Comparison of ENCODE assay signal across 12 cellular contexts in genomic region chr20:44031001-44031574, GRCh38.
"Had no signal": no experiment of that assay in that cellular context is flagged by ENCODE, and none has a peak within 500 bp of the region (broad histone marks: within the 10 kb centered on the region; RNA-seq: fewer than 3 reads in every experiment).

No MANE protein-coding gene starts in this region.

- H3K36me3 Mint-ChIP-seq: memory B cell had no signal

- H3K4me3 Mint-ChIP-seq: activated CD4-positive, alpha-beta T cell treated with anti-CD3 and anti-CD28 coated beads for 36 hours; activated CD8-positive, alpha-beta T cell treated with anti-CD3 and anti-CD28 coated beads, Interleukin-2, amount 10 ng/mL, durations not matched to agents 7 days and 5 days; activated naive CD4-positive, alpha-beta T cell treated with anti-CD3 and anti-CD28 coated beads for 36 hours; memory B cell; stimulated activated effector memory CD8-positive, alpha-beta T cell treated with anti-CD3 and anti-CD28 coated beads, Interleukin-12 subunit alpha, Interleukin-12 subunit beta, amount 100 ng/mL, for 72 hours; T-helper 1 cell treated with Interleukin-12 subunit alpha and Interleukin-12 subunit beta and Interleukin-4 antibody, amounts not matched to agents 30 μg/mL and 1 μg/mL, for 36 hours had no signal

- H3K27ac Mint-ChIP-seq: activated CD4-positive, alpha-beta T cell treated with anti-CD3 and anti-CD28 coated beads for 36 hours; activated naive CD4-positive, alpha-beta T cell treated with anti-CD3 and anti-CD28 coated beads for 36 hours; memory B cell; stimulated activated effector memory CD8-positive, alpha-beta T cell treated with anti-CD3 and anti-CD28 coated beads, Interleukin-12 subunit alpha, Interleukin-12 subunit beta, amount 100 ng/mL, for 72 hours; T-helper 1 cell treated with Interleukin-12 subunit alpha and Interleukin-12 subunit beta and Interleukin-4 antibody, amounts not matched to agents 30 μg/mL and 1 μg/mL, for 36 hours had no signal

- H3K4me3 ChIP-seq: cardiac muscle cell, left lung, ovary had no signal

- H3K4me1 ChIP-seq: left lung had no signal

- H3K27me3 Mint-ChIP-seq: activated CD4-positive, alpha-beta T cell treated with anti-CD3 and anti-CD28 coated beads for 36 hours had no signal

- H3K9me3 Mint-ChIP-seq: activated naive CD4-positive, alpha-beta T cell treated with anti-CD3 and anti-CD28 coated beads for 36 hours; memory B cell; stimulated activated effector memory CD8-positive, alpha-beta T cell treated with anti-CD3 and anti-CD28 coated beads, Interleukin-12 subunit alpha, Interleukin-12 subunit beta, amount 100 ng/mL, for 72 hours; T-helper 1 cell treated with Interleukin-12 subunit alpha and Interleukin-12 subunit beta and Interleukin-4 antibody, amounts not matched to agents 30 μg/mL and 1 μg/mL, for 36 hours had no signal

- H3K9me3 ChIP-seq: left lung, ovary had no signal

- ATAC-seq: activated CD4-positive, alpha-beta T cell treated with anti-CD3 and anti-CD28 coated beads for 36 hours; activated CD8-positive, alpha-beta T cell treated with anti-CD3 and anti-CD28 coated beads, Interleukin-2, amount 10 ng/mL, durations not matched to agents 7 days and 5 days; esophagus mucosa; left lung; stimulated activated effector memory CD8-positive, alpha-beta T cell treated with anti-CD3 and anti-CD28 coated beads, Interleukin-12 subunit alpha, Interleukin-12 subunit beta, amount 100 ng/mL, for 72 hours had no signal

- H3K27ac ChIP-seq: cardiac muscle cell, left lung, ovary had no signal

- DNase-seq: activated CD4-positive, alpha-beta T cell treated with anti-CD3 and anti-CD28 coated beads for 36 hours; activated CD8-positive, alpha-beta T cell treated with anti-CD3 and anti-CD28 coated beads, Interleukin-2, amount 10 ng/mL, durations not matched to agents 7 days and 5 days; activated naive CD4-positive, alpha-beta T cell treated with anti-CD3 and anti-CD28 coated beads for 36 hours; activated T-cell treated with anti-CD3 and anti-CD28 coated beads for 4 hours; left lung; ovary; stimulated activated CD4-positive, alpha-beta T cell treated with anti-CD3 and anti-CD28 coated beads, Interleukin-2, amount 100 ng/mL, for 24 hours had no signal

- H3K27me3 ChIP-seq: cardiac muscle cell, left lung, ovary had no signal

- H3K36me3 ChIP-seq: cardiac muscle cell, left lung, ovary had no signal
